Comparison of ENCODE assay signal across 8 cellular contexts in genomic region chr5:54234304-54234938, GRCh38.
A peak's percentile ranks its signal among the peaks of the same experiment; 100 is the strongest.
DNase-seq lines count a peak whose midpoint lies in the region; ATAC-seq and TF ChIP-seq lines count a peak whose summit lies in the region.

No MANE protein-coding gene starts in this region.

- peaks cover 7% of the 10 kb centered on the region for H3K4me1 Mint-ChIP-seq in endodermal cell
- H3K4me1 Mint-ChIP-seq in immature natural killer cell = peaks cover 11 to 30% of the 10 kb centered on the region in 2 donors

- 86% methylated on average over 1 of the region's 2 CpGs; no CpG with 5 or more reads in 1 of the 2 experiments for WGBS in endodermal cell (ENCODE audit: insufficient coverage in 1 of 2, insufficient read length in 1 of 2), 2 experiments
- WGBS in psoas muscle, 3 donors = 53 to 72% (median 56%) methylated on average over 2 of the region's 2 CpGs

- H3K27me3 Mint-ChIP-seq in endodermal cell (ENCODE audit: insufficient read depth) (no peaks in the 10 kb centered on the region), immature natural killer cell (ENCODE audit: low read depth in 3 of 3) (peaks cover 0 to 2% (median 0%) of the 10 kb centered on the region in 3 donors)

- H3K27ac ChIP-seq in endodermal cell (ENCODE audit: low read depth, low read length) = no peak overlapping the region
- H3K27ac ChIP-seq in psoas muscle = no peak overlapping the region

- H3K4me3 Mint-ChIP-seq in endodermal cell (no peak overlapping the region), immature natural killer cell (no peak overlapping the region)

- peak; percentile 56 to 66 for DNase-seq in AML-193 (lab: John Stamatoyannopoulos, UW)
- DNase-seq in GM19240 (ENCODE audit: insufficient read length, low spot score) = peak; percentile 6
- peak; percentile 50 for DNase-seq in NCI-H69 (lab: John Stamatoyannopoulos, UW)
- no peak for DNase-seq in endodermal cell
- DNase-seq in psoas muscle = no peak
- DNase-seq in NK-92 treated with Interleukin-12 subunit alpha and Interleukin-12 subunit beta, amount 100 ng/mL, for 24 hours (lab: John Stamatoyannopoulos, UW) = no peak
- no peak for DNase-seq in immature natural killer cell
- DNase-seq in activated CD8-positive, alpha-beta memory T cell treated with anti-CD3 and anti-CD28 coated beads, Interleukin-2, amount 50 U/mL, for 48 hours = no peak

- H3K4me1 ChIP-seq in endodermal cell (ENCODE audit: control insufficient read depth, insufficient read depth, low read length) (no peaks in the 10 kb centered on the region), psoas muscle (peaks cover 2% of the 10 kb centered on the region)

- no peak for ATAC-seq in psoas muscle

- H3K9me3 Mint-ChIP-seq in endodermal cell (no peaks in the 10 kb centered on the region), immature natural killer cell (no peaks in the 10 kb centered on the region)

- H3K27me3 ChIP-seq in endodermal cell (ENCODE audit: control insufficient read depth, insufficient read depth, low read length, poor library complexity, severe bottlenecking) (no peaks in the 10 kb centered on the region), psoas muscle (ENCODE audit: insufficient read depth in 3 of 3, low read length in 2 of 3) (no peaks in the 10 kb centered on the region)

- H3K36me3 Mint-ChIP-seq in endodermal cell (ENCODE audit: low read depth) = no peaks in the 10 kb centered on the region
- H3K36me3 Mint-ChIP-seq in immature natural killer cell = peaks cover 0 to under 1% (median 0%) of the 10 kb centered on the region in 3 donors

- H3K27ac Mint-ChIP-seq in endodermal cell = no peak overlapping the region
- H3K27ac Mint-ChIP-seq in immature natural killer cell = no peak overlapping the region

- H3K9me3 ChIP-seq in endodermal cell (ENCODE audit: control insufficient read depth, low read length) (no peaks in the 10 kb centered on the region), psoas muscle (no peaks in the 10 kb centered on the region)

- H3K4me3 ChIP-seq in endodermal cell (ENCODE audit: low read length) = no peak overlapping the region
- H3K4me3 ChIP-seq in psoas muscle = no peak overlapping the region

- H3K36me3 ChIP-seq in endodermal cell (ENCODE audit: control insufficient read depth, insufficient read depth, low read length) = no peaks in the 10 kb centered on the region
- no peaks in the 10 kb centered on the region for H3K36me3 ChIP-seq in psoas muscle (ENCODE audit: insufficient read depth in 1 of 2, low read depth in 1 of 2)

- TF ChIP-seq CTCF in endodermal cell (conservative IDR thresholded peaks at IDR 0.05) (peak; percentile 77), psoas muscle (IDR thresholded peaks at IDR 0.05) (peak; percentile 39)

- intact Hi-C loops in psoas muscle (cut with DNase I) = no loop called here

- no peak overlapping the region for H3K9ac ChIP-seq in endodermal cell (ENCODE audit: extremely low read depth, low read length, poor library complexity, severe bottlenecking)

Comparison
In these comparisons a context has a peak if more than half of its experiments do, and no peak if none do; other contexts are left out.
1. DNase-seq: peak in AML-193 (2 of 2), GM19240 (single experiment) and NCI-H69 (single experiment); none in endodermal cell (single experiment), psoas muscle (0 of 2), NK-92 treated with Interleukin-12 subunit alpha and Interleukin-12 subunit beta, amount 100 ng/mL, for 24 hours (single experiment), immature natural killer cell (0 of 3) and activated CD8-positive, alpha-beta memory T cell treated with anti-CD3 and anti-CD28 coated beads, Interleukin-2, amount 50 U/mL, for 48 hours (single experiment).